ENCODE assay signal across 30 cellular contexts in genomic region chr13:96963786-96964475, GRCh38. TPM values are rescaled to one million over a fixed set of nuclear protein-coding genes. Genes with fewer than 3 reads are reported as not detected.
DNase-seq lines count a peak whose midpoint lies in the region; FAIRE-seq and TF ChIP-seq lines count a peak whose summit lies in the region.
"Had no signal": no experiment of that assay in that cellular context is flagged by ENCODE, and none has a peak within 500 bp of the region (broad histone marks: within the 10 kb centered on the region; RNA-seq: fewer than 3 reads in every experiment).

No MANE protein-coding gene starts in this region.

- TF ChIP-seq CTCF in fibroblast of villous mesenchyme (IDR thresholded peaks at IDR 0.05; ENCODE audit: insufficient read depth, low read depth, low read length), result peak; percentile 4
- TF ChIP-seq CTCF in uterus (IDR thresholded peaks at IDR 0.05), result no peak

- H3K9me3 Mint-ChIP-seq in activated CD4-positive, alpha-beta T cell treated with anti-CD3 and anti-CD28 coated beads, Interleukin-2, amount 10 ng/mL, durations not matched to agents 24 days and 14 days, result peaks cover 9% of the 10 kb centered on the region

- no peak overlapping the region for H3K27ac Mint-ChIP-seq in activated CD4-positive, alpha-beta T cell treated with anti-CD3 and anti-CD28 coated beads, Interleukin-2, amount 10 ng/mL, durations not matched to agents 24 days and 14 days
- H3K27ac Mint-ChIP-seq: activated CD4-positive, alpha-beta memory T cell treated with anti-CD3 and anti-CD28 coated beads for 36 hours; progenitor cell of endocrine pancreas had no signal

- H3K9me3 ChIP-seq in uterus, result peaks cover 0 to 5% of the 10 kb centered on the region in 2 donors
- H3K9me3 ChIP-seq: SJSA1 had no signal

- in situ Hi-C loops in KBM-7 (cut with MboI; ENCODE audit: low pct_unique_long_range_greater_than_20kb, low sequenced_read_pairs), result no loop called here

- no peaks in the 10 kb centered on the region for H3K27me3 ChIP-seq in uterus
- H3K27me3 ChIP-seq: cardiac muscle cell, tibial artery had no signal

- intact Hi-C loops in activated CD4-positive, alpha-beta T cell treated with anti-CD3 and anti-CD28 coated beads, Interleukin-2, amount 10 ng/mL, durations not matched to agents 24 days and 14 days (cut with micrococcal nuclease), result no loop called here
- intact Hi-C loops in uterus (cut with DNase I; ENCODE audit: low total_unique reads), result no loop called here

- no peak overlapping the region for H3K4me3 Mint-ChIP-seq in activated CD4-positive, alpha-beta T cell treated with anti-CD3 and anti-CD28 coated beads, Interleukin-2, amount 10 ng/mL, durations not matched to agents 24 days and 14 days
- H3K4me3 Mint-ChIP-seq: activated CD4-positive, alpha-beta memory T cell treated with anti-CD3 and anti-CD28 coated beads for 36 hours; neural crest cell had no signal

- no peak for FAIRE-seq in GM12892 (lab: Jason Lieb, UNC)
- FAIRE-seq: endothelial cell of umbilical vein, GM12878, GM19239 had no signal

- H3K36me3 ChIP-seq in uterus, result no peaks in the 10 kb centered on the region
- H3K36me3 ChIP-seq: cardiac muscle cell, SJSA1, tibial artery had no signal

- H3K36me3 Mint-ChIP-seq in activated CD4-positive, alpha-beta T cell treated with anti-CD3 and anti-CD28 coated beads, Interleukin-2, amount 10 ng/mL, durations not matched to agents 24 days and 14 days (ENCODE audit: low read depth), result no peaks in the 10 kb centered on the region

- no peak overlapping the region for H3K27ac ChIP-seq in uterus
- H3K27ac ChIP-seq: cardiac muscle cell, KMS-11, SJSA1, skin epidermis, tibial artery had no signal

- DNase-seq in NCI-H82 (lab: John Stamatoyannopoulos, UW) (peak; percentile 56), NCI-H82 treated with DMSO at 0.1 percent for 48 hours (lab: John Stamatoyannopoulos, UW; ENCODE audit: unreplicated experiment) (no peak), KBM-7 (peak; percentile 8), SHP77 (lab: John Stamatoyannopoulos, UW) (peak; percentile 26 to 43), fibroblast of villous mesenchyme (ENCODE audit: low read depth) (no peak), GM12892 (ENCODE audit: insufficient read length) (no peak), uterus (no peak)
- no peak for DNase-seq in activated CD4-positive, alpha-beta T cell treated with anti-CD3 and anti-CD28 coated beads, Interleukin-2, amount 10 ng/mL, durations not matched to agents 24 days and 14 days
- DNase-seq: activated CD4-positive, alpha-beta memory T cell treated with anti-CD3 and anti-CD28 coated beads for 36 hours; activated T-cell treated with anti-CD3 and anti-CD28 coated beads for 4 hours; DMS 273 treated with DMSO at 0.1 percent for 48 hours; GOT3; NCI-H1436 treated with DMSO at 0.1 percent for 48 hours; NCI-H446 treated with DMSO at 0.1 percent for 48 hours; stimulated activated naive CD8-positive, alpha-beta T cell treated with anti-CD3 and anti-CD28 coated beads, Interleukin-15, Interleukin-2, amounts not matched to agents 100 U/mL and 50 U/mL, for 24 hours; T-helper 2 cell; tibial artery had no signal

- H3K4me3 ChIP-seq in fibroblast of villous mesenchyme (ENCODE audit: low read depth, low read length) (no peak overlapping the region), uterus (no peak overlapping the region)
- H3K4me3 ChIP-seq: cardiac muscle cell, GM12878, SJSA1, skin epidermis, tibial artery had no signal

- H3K4me1 Mint-ChIP-seq in activated CD4-positive, alpha-beta T cell treated with anti-CD3 and anti-CD28 coated beads, Interleukin-2, amount 10 ng/mL, durations not matched to agents 24 days and 14 days, result no peaks in the 10 kb centered on the region
- H3K4me1 Mint-ChIP-seq: neural crest cell had no signal

- H3K4me1 ChIP-seq in uterus, result no peaks in the 10 kb centered on the region
- H3K4me1 ChIP-seq: SJSA1, tibial artery had no signal

- H3K27me3 Mint-ChIP-seq in activated CD4-positive, alpha-beta T cell treated with anti-CD3 and anti-CD28 coated beads, Interleukin-2, amount 10 ng/mL, durations not matched to agents 24 days and 14 days, result no peaks in the 10 kb centered on the region
- H3K27me3 Mint-ChIP-seq: activated CD4-positive, alpha-beta memory T cell treated with anti-CD3 and anti-CD28 coated beads for 36 hours; progenitor cell of endocrine pancreas had no signal

- no peak for TF ChIP-seq POLR2A in GM12892 (IDR thresholded peaks at IDR 0.05; ENCODE audit: low read depth, low read length)
- no peak for TF ChIP-seq POLR2A in uterus (IDR thresholded peaks at IDR 0.05)

RNA-seq across cellular contexts. Expression of gene OXGR1, which starts 30.3 kb away (rescaled TPM):
- not detected in 2 replicates for total RNA-seq in fibroblast of villous mesenchyme
- not detected for polyA plus RNA-seq in GM12892 (2012; ENCODE audit: missing spikeins)
- total RNA-seq in activated CD4-positive, alpha-beta T cell treated with anti-CD3 and anti-CD28 coated beads, Interleukin-2, amount 10 ng/mL, durations not matched to agents 24 days and 14 days, result not detected in 2 replicates
- under 1 TPM in 2 of 4 donors, not detected in 2; 0.62 to 0.91 TPM for total RNA-seq in uterus
- total RNA-seq: activated CD4-positive, alpha-beta memory T cell treated with anti-CD3 and anti-CD28 coated beads for 36 hours; cardiac muscle cell; dermis microvascular lymphatic vessel endothelial cell; endothelial cell of umbilical vein; GM12878; liver; mucosa of gallbladder; progenitor cell of endocrine pancreas; SJSA1 had no signal
- polyA plus RNA-seq: AG04450, cardiac muscle cell, endothelial cell of umbilical vein, liver had no signal

Comparison
In these comparisons a context has a peak if more than half of its experiments do, and no peak if none do; other contexts are left out.
1. DNase-seq: peak in NCI-H82 (single experiment), KBM-7 (single experiment) and SHP77 (2 of 2); none in NCI-H82 treated with DMSO at 0.1 percent for 48 hours (single experiment), fibroblast of villous mesenchyme (single experiment), GM12892 (single experiment), activated CD4-positive, alpha-beta T cell treated with anti-CD3 and anti-CD28 coated beads, Interleukin-2, amount 10 ng/mL, durations not matched to agents 24 days and 14 days (single experiment) and uterus (0 of 2).